1 cellular context compared by ENCODE assay signal in the genomic region with DNA sequence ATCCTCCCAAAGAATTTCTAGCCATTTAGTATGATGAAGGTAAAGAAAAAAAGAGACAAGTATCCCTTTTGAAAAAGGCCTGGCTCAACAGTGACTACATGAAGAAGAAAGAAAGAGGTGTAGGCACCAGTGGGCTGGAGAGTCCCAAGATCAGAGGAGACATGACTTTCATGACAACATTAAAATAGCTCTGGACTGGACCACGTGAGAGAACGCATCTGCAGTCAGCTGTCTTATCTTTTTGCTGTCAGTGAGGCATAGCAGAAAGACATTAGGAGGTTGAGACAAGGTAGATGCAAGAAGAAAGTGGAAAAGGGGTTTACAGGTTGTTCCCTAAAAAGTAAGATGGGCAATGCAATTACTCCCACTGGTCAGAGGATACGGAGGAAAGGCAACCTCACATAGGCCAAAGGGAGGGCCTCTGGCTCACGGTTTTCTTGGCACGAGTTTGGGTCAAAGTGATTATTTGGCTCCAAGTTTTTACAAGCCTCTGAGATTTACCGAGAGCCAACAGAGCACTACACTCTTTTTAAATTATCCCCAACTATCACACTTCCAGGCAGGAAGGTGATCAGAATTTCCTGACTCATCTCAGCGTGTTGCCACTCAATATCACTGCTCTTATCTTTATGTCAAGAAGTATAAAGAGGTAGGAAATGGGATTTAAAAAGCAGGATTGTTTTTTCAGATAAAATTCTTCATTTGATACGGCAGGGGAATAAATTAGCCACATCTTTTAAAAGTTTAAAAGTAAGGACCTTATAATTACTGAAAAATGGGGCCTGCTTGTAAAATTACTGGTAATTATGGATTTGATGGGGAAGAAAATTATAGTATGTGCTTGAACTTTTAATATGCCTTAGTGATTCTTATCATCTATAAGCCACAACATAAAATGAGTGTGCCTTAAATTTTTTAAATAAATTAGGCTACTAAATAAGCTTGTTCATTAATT.
TF ChIP-seq lines count a peak whose summit lies in the region.

No MANE protein-coding gene starts in this region.

TF ChIP-seq in HEK293, 187 proteins besides CTCF, POLR2A, EP300 and RAD21 (continued from another document):
- peak; percentile 92 for TF ChIP-seq OSR2 (tag by site-specific recombination; IDR thresholded peaks at IDR 0.05)
- TF ChIP-seq, protein P1, sequence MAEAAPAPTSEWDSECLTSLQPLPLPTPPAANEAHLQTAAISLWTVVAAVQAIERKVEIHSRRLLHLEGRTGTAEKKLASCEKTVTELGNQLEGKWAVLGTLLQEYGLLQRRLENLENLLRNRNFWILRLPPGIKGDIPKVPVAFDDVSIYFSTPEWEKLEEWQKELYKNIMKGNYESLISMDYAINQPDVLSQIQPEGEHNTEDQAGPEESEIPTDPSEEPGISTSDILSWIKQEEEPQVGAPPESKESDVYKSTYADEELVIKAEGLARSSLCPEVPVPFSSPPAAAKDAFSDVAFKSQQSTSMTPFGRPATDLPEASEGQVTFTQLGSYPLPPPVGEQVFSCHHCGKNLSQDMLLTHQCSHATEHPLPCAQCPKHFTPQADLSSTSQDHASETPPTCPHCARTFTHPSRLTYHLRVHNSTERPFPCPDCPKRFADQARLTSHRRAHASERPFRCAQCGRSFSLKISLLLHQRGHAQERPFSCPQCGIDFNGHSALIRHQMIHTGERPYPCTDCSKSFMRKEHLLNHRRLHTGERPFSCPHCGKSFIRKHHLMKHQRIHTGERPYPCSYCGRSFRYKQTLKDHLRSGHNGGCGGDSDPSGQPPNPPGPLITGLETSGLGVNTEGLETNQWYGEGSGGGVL (tag by site-specific recombination; IDR thresholded peaks at IDR 0.05), result 0 out of 2 replicates have a peak, but pooled peaks have one; percentile 17
- 0 out of 2 replicates have a peak, but pooled peaks have one; percentile 40 for TF ChIP-seq ZNF335 (tag by site-specific recombination; conservative IDR thresholded peaks at IDR 0.05)
- TF ChIP-seq, protein P2, sequence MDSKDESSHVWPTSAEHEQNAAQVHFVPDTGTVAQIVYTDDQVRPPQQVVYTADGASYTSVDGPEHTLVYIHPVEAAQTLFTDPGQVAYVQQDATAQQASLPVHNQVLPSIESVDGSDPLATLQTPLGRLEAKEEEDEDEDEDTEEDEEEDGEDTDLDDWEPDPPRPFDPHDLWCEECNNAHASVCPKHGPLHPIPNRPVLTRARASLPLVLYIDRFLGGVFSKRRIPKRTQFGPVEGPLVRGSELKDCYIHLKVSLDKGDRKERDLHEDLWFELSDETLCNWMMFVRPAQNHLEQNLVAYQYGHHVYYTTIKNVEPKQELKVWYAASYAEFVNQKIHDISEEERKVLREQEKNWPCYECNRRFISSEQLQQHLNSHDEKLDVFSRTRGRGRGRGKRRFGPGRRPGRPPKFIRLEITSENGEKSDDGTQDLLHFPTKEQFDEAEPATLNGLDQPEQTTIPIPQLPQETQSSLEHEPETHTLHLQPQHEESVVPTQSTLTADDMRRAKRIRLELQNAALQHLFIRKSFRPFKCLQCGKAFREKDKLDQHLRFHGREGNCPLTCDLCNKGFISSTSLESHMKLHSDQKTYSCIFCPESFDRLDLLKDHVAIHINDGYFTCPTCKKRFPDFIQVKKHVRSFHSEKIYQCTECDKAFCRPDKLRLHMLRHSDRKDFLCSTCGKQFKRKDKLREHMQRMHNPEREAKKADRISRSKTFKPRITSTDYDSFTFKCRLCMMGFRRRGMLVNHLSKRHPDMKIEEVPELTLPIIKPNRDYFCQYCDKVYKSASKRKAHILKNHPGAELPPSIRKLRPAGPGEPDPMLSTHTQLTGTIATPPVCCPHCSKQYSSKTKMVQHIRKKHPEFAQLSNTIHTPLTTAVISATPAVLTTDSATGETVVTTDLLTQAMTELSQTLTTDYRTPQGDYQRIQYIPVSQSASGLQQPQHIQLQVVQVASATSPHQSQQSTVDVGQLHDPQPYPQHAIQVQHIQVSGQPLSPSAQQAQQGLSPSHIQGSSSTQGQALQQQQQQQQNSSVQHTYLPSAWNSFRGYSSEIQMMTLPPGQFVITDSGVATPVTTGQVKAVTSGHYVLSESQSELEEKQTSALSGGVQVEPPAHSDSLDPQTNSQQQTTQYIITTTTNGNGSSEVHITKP (tag by site-specific recombination; IDR thresholded peaks at IDR 0.05), result peak; percentile 56
- TF ChIP-seq, protein P3, sequence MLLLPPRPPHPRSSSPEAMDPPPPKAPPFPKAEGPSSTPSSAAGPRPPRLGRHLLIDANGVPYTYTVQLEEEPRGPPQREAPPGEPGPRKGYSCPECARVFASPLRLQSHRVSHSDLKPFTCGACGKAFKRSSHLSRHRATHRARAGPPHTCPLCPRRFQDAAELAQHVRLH (tag by site-specific recombination; IDR thresholded peaks at IDR 0.05), result peak; percentile 92
- TF ChIP-seq ZNF133 (tag by site-specific recombination; IDR thresholded peaks at IDR 0.05), result no peak
- TF ChIP-seq KLF10 (tag by site-specific recombination; IDR thresholded peaks at IDR 0.05), result peak; percentile 24; the same call in 1 of the 2 replicates
- TF ChIP-seq, protein P4, sequence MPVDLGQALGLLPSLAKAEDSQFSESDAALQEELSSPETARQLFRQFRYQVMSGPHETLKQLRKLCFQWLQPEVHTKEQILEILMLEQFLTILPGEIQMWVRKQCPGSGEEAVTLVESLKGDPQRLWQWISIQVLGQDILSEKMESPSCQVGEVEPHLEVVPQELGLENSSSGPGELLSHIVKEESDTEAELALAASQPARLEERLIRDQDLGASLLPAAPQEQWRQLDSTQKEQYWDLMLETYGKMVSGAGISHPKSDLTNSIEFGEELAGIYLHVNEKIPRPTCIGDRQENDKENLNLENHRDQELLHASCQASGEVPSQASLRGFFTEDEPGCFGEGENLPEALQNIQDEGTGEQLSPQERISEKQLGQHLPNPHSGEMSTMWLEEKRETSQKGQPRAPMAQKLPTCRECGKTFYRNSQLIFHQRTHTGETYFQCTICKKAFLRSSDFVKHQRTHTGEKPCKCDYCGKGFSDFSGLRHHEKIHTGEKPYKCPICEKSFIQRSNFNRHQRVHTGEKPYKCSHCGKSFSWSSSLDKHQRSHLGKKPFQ (tag by site-specific recombination; IDR thresholded peaks at IDR 0.05), result peak; percentile 44; the same call in 1 of the 2 replicates
- peak; percentile 68; the same call in 1 of the 2 replicates for TF ChIP-seq BCL11B (tag by site-specific recombination; IDR thresholded peaks at IDR 0.05; ENCODE audit: low read depth)
- peak; percentile 71 for TF ChIP-seq KLF8 (tag by site-specific recombination; IDR thresholded peaks at IDR 0.05)
- TF ChIP-seq ZNF350 (tag by site-specific recombination; IDR thresholded peaks at IDR 0.05), result no peak
- no peak for TF ChIP-seq ZFP3 (tag by site-specific recombination; IDR thresholded peaks at IDR 0.05; ENCODE audit: low read depth)
- peak; percentile 64; the same call in 1 of the 2 replicates for TF ChIP-seq OVOL3 (tag by site-specific recombination; IDR thresholded peaks at IDR 0.05)
- no peak for TF ChIP-seq ZNF529 (tag by site-specific recombination; IDR thresholded peaks at IDR 0.05; ENCODE audit: insufficient replicate concordance)
- TF ChIP-seq ZBTB8A (tag by site-specific recombination; IDR thresholded peaks at IDR 0.05), result peak; percentile 35; the same call in 1 of the 2 replicates
- no peak for TF ChIP-seq ZNF404 (tag by site-specific recombination; IDR thresholded peaks at IDR 0.05)
- TF ChIP-seq PRDM1 (tag by site-specific recombination; IDR thresholded peaks at IDR 0.05), result 0 out of 2 replicates have a peak, but pooled peaks have one; percentile 26
- 0 out of 2 replicates have a peak, but pooled peaks have one; percentile 23 for TF ChIP-seq ZNF830 (tag by site-specific recombination; IDR thresholded peaks at IDR 0.05; ENCODE audit: low read depth)
- 0 out of 2 replicates have a peak, but pooled peaks have one; percentile 57 for TF ChIP-seq TRIM28 (IDR thresholded peaks at IDR 0.05; ENCODE audit: borderline replicate concordance, low read length)
- TF ChIP-seq KLF7 (tag by site-specific recombination; IDR thresholded peaks at IDR 0.05; ENCODE audit: borderline replicate concordance), result peak; percentile 65; the same call in 1 of the 2 replicates
- 0 out of 2 replicates have a peak, but pooled peaks have one; percentile 33 for TF ChIP-seq ZEB2 (tag by site-specific recombination; IDR thresholded peaks at IDR 0.05)
- peak; percentile 43 for TF ChIP-seq ZIC2 (tag by site-specific recombination; IDR thresholded peaks at IDR 0.05)
- TF ChIP-seq ZBTB17 (tag by site-specific recombination; IDR thresholded peaks at IDR 0.05), result 0 out of 2 replicates have a peak, but pooled peaks have one; percentile 27
- TF ChIP-seq GLIS1 (tag by site-specific recombination; IDR thresholded peaks at IDR 0.05), result 0 out of 2 replicates have a peak, but pooled peaks have one; percentile 18
- TF ChIP-seq WT1 (tag by site-specific recombination; IDR thresholded peaks at IDR 0.05), result no peak
